12 cellular contexts compared by ENCODE assay signal in genomic region chr15:58440922-58441321, GRCh38. TPM values are rescaled to one million over a fixed set of nuclear protein-coding genes. Genes with fewer than 3 reads are reported as not detected.
DNase-seq lines count a peak whose midpoint lies in the region; ATAC-seq, FAIRE-seq and TF ChIP-seq lines count a peak whose summit lies in the region.
"Had no signal": no experiment of that assay in that cellular context is flagged by ENCODE, and none has a peak within 500 bp of the region (broad histone marks: within the 10 kb centered on the region; RNA-seq: fewer than 3 reads in every experiment).

No MANE protein-coding gene starts in this region.

- TF ChIP-seq CTCF in A549 (IDR thresholded peaks at IDR 0.05) = no peak

- FAIRE-seq in A549 (lab: Jason Lieb, UNC) = peak; percentile 23
- FAIRE-seq: GM18507 had no signal

- TF ChIP-seq RAD21 in A549 (conservative IDR thresholded peaks at IDR 0.05 in 1 of 2, IDR thresholded peaks at IDR 0.05 in 1 of 2) = no peak

- H3K4me1 ChIP-seq in A549 (peaks cover 70% of the 10 kb centered on the region), duodenal mucosa (ENCODE audit: control insufficient read depth in 1 of 2, insufficient read depth in 2 of 2, low read length in 2 of 2) (peaks cover 47% of the 10 kb centered on the region in 2 donors), muscle layer of duodenum (ENCODE audit: control insufficient read depth in 1 of 2, insufficient read depth in 2 of 2, low read length in 2 of 2) (peaks cover 0 to 9% of the 10 kb centered on the region in 2 donors)

- 13% methylated on average over 1 of the region's 1 CpG for WGBS in A549 (ENCODE audit: missing lambda C conversion rate)

- POLR2A ChIA-PET in A549 (lab: Yijun Ruan, JAX) = interaction anchor here (1.0 to 1.8 kb wide), 7 partner anchors 29 to 330 kb away, joined by 3 to 10 read pairs (median 7); partner anchors contain the start of genes ADAM10 and MINDY2

- no peaks in the 10 kb centered on the region for H3K27me3 ChIP-seq in duodenal mucosa (ENCODE audit: control insufficient read depth in 1 of 2, insufficient read depth in 2 of 2, low read length in 2 of 2)
- H3K27me3 ChIP-seq in muscle layer of duodenum (ENCODE audit: low read depth, low read length) = no peaks in the 10 kb centered on the region

- CTCF ChIA-PET in A549 (lab: Yijun Ruan, JAX) = interaction anchor here (0.7 to 2.4 kb wide), 12 partner anchors 14 to 1092 kb away, joined by 3 to 10 read pairs (median 4); no protein-coding TSS in a partner anchor

- H3K9ac ChIP-seq in duodenal mucosa (ENCODE audit: low read depth in 1 of 2, low read length in 2 of 2) = no peak overlapping the region

- no peak; a peak in 1 of 5 replicates for TF ChIP-seq EP300 in A549 (IDR thresholded peaks at IDR 0.05)

- H3K27ac ChIP-seq in A549 (peak overlapping the region; percentile 92 to 93), duodenal mucosa (ENCODE audit: low read depth, low read length) (peak overlapping the region; percentile 74), muscle layer of duodenum (ENCODE audit: low read length) (peak overlapping the region; percentile 78)

- ATAC-seq in A549 = peak; percentile 49 to 61
- ATAC-seq in activated CD4-positive, CD25-positive, alpha-beta regulatory T cell treated with anti-CD3 and anti-CD28 coated beads, Interleukin-2, amount 50 U/mL, for 24 hours = no peak

- H3K9me3 ChIP-seq in A549 (no peaks in the 10 kb centered on the region), duodenal mucosa (ENCODE audit: control insufficient read depth in 1 of 2, low read length in 2 of 2) (no peaks in the 10 kb centered on the region), muscle layer of duodenum (ENCODE audit: control insufficient read depth in 1 of 2, low read length in 2 of 2) (no peaks in the 10 kb centered on the region)

- H3K36me3 ChIP-seq in duodenal mucosa (ENCODE audit: control insufficient read depth in 1 of 2, insufficient read depth in 2 of 2, low read length in 2 of 2) = no peaks in the 10 kb centered on the region
- no peaks in the 10 kb centered on the region for H3K36me3 ChIP-seq in muscle layer of duodenum (ENCODE audit: control insufficient read depth in 1 of 2, insufficient read depth in 2 of 2, low read length in 2 of 2)

- H3K4me2 ChIP-seq in A549 = peak overlapping the region; percentile 89

- DNase-seq in A549 (ENCODE audit: low read depth in 1 of 2, low spot score in 1 of 2) (peak; percentile 66 to 85), NCI-H82 treated with DMSO at 0.1 percent for 48 hours (lab: John Stamatoyannopoulos, UW; ENCODE audit: unreplicated experiment) (peak; percentile 21), NCI-H1694 treated with DMSO at 0.1 percent for 48 hours (lab: John Stamatoyannopoulos, UW) (no peak), AG08396 (ENCODE audit: low spot score) (no peak)
- DNase-seq in effector CD4-positive, alpha-beta T cell = no peak
- DNase-seq: CD4-positive, alpha-beta memory T cell; NCI-H2107; T-helper 9 cell had no signal

- TF ChIP-seq POLR2A in A549 (IDR thresholded peaks at IDR 0.05; ENCODE audit: low read length) = no peak

- H3K4me3 ChIP-seq in A549 (no peak overlapping the region), duodenal mucosa (ENCODE audit: low read depth in 1 of 2, low read length in 2 of 2) (no peak overlapping the region), muscle layer of duodenum (ENCODE audit: low read depth in 1 of 2, low read length in 2 of 2) (no peak overlapping the region)

TF ChIP-seq in A549, 52 proteins besides CTCF, POLR2A, EP300 and RAD21:
- TF ChIP-seq HOXA7 (CRISPR knock-in tag; IDR thresholded peaks at IDR 0.05) (no peak), RFX5 (IDR thresholded peaks at IDR 0.05) (no peak), HDAC2 (IDR thresholded peaks at IDR 0.05) (no peak), ATOH8 (CRISPR knock-in tag; IDR thresholded peaks at IDR 0.05; ENCODE audit: low read depth) (peak; percentile 10; the same call in 1 of the 2 replicates), CEBPB (IDR thresholded peaks at IDR 0.05) (peak in 1 of 2 experiments; percentile 47; a peak in 2 of 4 replicates), PBX3 (IDR thresholded peaks at IDR 0.05) (no peak), MAX (IDR thresholded peaks at IDR 0.05) (no peak), FOXS1 (CRISPR knock-in tag; IDR thresholded peaks at IDR 0.05) (no peak), E2F6 (IDR thresholded peaks at IDR 0.05; ENCODE audit: borderline replicate concordance, low read depth) (no peak)
TF ChIP-seq in A549: peak in this region for 2.

RNA-seq across cellular contexts. Expression of gene LIPC, which starts 9.1 kb away (rescaled TPM):
- polyA plus RNA-seq in A549 (2011; rRNA removed) (0.08 and 0.13 TPM in 2 replicates), A549 (2017; fragmentation: RNase III; extraction: RNeasy Plus Mini Kit Qiagen cat#74134 plus additional on column Dnase treatment) (0.30 to 0.34 TPM (median 0.32 TPM) in 3 replicates)
- 0.07 and 0.13 TPM in 2 replicates for polyA plus RNA-seq in A549 (2012; cell fraction: cytosol; rRNA removed)
- 0.19 and 0.22 TPM in 2 replicates for polyA plus RNA-seq in A549 (2012; cell fraction: nucleus; rRNA removed)
- polyA minus RNA-seq in A549 (2011; rRNA and poly(A)+ RNA removed) = 0.58 TPM in 1 of 2 replicates, not detected in the other

Comparison
In these comparisons a context has a peak if more than half of its experiments do, and no peak if none do; other contexts are left out.
1. ATAC-seq: peak in A549 (2 of 2); none in activated CD4-positive, CD25-positive, alpha-beta regulatory T cell treated with anti-CD3 and anti-CD28 coated beads, Interleukin-2, amount 50 U/mL, for 24 hours (0 of 2).
2. DNase-seq: peak in A549 (2 of 2) and NCI-H82 treated with DMSO at 0.1 percent for 48 hours (single experiment); none in NCI-H1694 treated with DMSO at 0.1 percent for 48 hours (single experiment), effector CD4-positive, alpha-beta T cell (single experiment) and AG08396 (single experiment).
3. Peak in every context shown above with its lines, with median percentiles within 50 percentile points of each other: H3K27ac ChIP-seq.